10 cellular contexts compared by ENCODE assay signal in the genomic region with DNA sequence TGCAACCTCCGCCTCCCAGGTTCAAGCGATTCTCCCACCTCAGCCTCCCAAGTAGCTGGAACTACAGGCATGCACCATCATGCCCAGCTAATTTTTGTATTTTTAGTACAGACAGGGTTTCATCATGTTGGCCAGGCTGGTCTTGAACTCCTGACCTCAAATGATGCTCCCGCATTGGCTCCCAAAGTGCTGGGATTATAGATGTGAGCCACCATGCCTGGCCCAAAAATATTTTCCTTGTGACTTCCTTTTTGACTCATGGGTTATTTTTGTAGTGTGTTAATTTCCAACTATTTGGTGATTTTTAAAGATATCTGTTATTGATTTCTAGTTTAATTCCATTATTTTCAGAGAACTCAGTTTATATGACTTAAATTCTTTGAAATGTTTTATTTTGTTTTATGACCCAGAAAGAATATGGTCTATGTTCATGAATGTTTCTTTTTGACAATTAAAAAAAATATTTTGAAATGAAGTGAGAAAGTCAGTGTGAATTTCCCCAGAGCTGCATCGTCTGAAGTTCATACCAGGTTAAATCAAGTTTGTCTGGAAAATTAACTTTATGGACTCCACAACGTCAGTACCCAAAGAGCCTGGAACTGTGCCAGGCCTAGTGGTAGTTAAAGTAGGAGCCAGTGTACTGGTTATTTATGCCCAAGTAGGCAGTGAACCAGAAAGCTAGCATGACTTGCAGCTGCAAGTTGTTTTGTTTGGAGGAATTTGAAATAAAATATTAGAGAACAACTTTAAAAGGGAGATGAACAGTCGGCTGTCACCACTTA. TPM values are rescaled to one million over a fixed set of nuclear protein-coding genes. Genes with fewer than 3 reads are reported as not detected.
DNase-seq lines count a peak whose midpoint lies in the region; ATAC-seq and TF ChIP-seq lines count a peak whose summit lies in the region.
"Had no signal": no experiment of that assay in that cellular context is flagged by ENCODE, and none has a peak within 500 bp of the region (broad histone marks: within the 10 kb centered on the region; RNA-seq: fewer than 3 reads in every experiment).

No MANE protein-coding gene starts in this region.

- H3K9me3 Mint-ChIP-seq in GM23338: no peaks in the 10 kb centered on the region
- H3K9me3 Mint-ChIP-seq: activated T-helper 17 cell treated with anti-CD3 and anti-CD28 coated beads, Interleukin-2, amount 50 U/mL, for 72 hours had no signal

- no peak for ATAC-seq in mucosa of descending colon
- ATAC-seq in GM23338: no peak
- ATAC-seq in HG02588 (IDR thresholded peaks at IDR 0.05; ENCODE audit: unreplicated experiment): no peak
- ATAC-seq: activated T-helper 17 cell treated with anti-CD3 and anti-CD28 coated beads, Interleukin-2, amount 50 U/mL, for 72 hours had no signal

- TF ChIP-seq CTCF in AG10803 (conservative IDR thresholded peaks at IDR 0.05; ENCODE audit: low read length) (no peak), LNCaP clone FGC (IDR thresholded peaks at IDR 0.05; ENCODE audit: control insufficient read depth, extremely low read depth, insufficient read depth) (no peak), mucosa of descending colon (IDR thresholded peaks at IDR 0.05) (no peak), GM23338 (conservative IDR thresholded peaks at IDR 0.05; ENCODE audit: low read depth in 2 of 2) (no peak), MM.1S (IDR thresholded peaks at IDR 0.05; ENCODE audit: low read length) (no peak)

- H2AFZ ChIP-seq in GM23338: no peak overlapping the region
- no peak overlapping the region for H2AFZ ChIP-seq in MM.1S (ENCODE audit: low read length)

- H3K79me2 ChIP-seq in GM23338 (replicated peaks; ENCODE audit: insufficient read depth) (no peaks in the 10 kb centered on the region), MM.1S (ENCODE audit: low read length) (no peaks in the 10 kb centered on the region)

- H3K9me3 ChIP-seq in mucosa of descending colon (no peaks in the 10 kb centered on the region), MM.1S (replicated peaks; ENCODE audit: insufficient read depth, low read length) (no peaks in the 10 kb centered on the region)

- no peak overlapping the region for H3K9ac ChIP-seq in MM.1S (ENCODE audit: low read length)

- DNase-seq in AG10803 (ENCODE audit: low read depth) (peak; percentile 63), LNCaP clone FGC (ENCODE audit: low read depth) (peak; percentile 92), astrocyte of the hippocampus (ENCODE audit: low read depth, low spot score) (peak; percentile 57), mucosa of descending colon (peak in 2 of 3 donors; percentile 45 to 90), HuH-7 (ENCODE audit: low spot score) (no peak), GM23338 (ENCODE audit: low spot score) (no peak), MM.1S (no peak)

- H3K4me1 ChIP-seq in mucosa of descending colon (ENCODE audit: low read depth): peaks cover 5% of the 10 kb centered on the region
- peaks cover 18% of the 10 kb centered on the region for H3K4me1 ChIP-seq in GM23338 (ENCODE audit: insufficient read depth)
- H3K4me1 ChIP-seq in MM.1S (ENCODE audit: low read length): no peaks in the 10 kb centered on the region

- H3K36me3 Mint-ChIP-seq in GM23338 (ENCODE audit: low read depth): peaks cover 2% of the 10 kb centered on the region; the same call in 1 of the 3 replicates

- H3K4me2 ChIP-seq in GM23338 (no peak overlapping the region), MM.1S (ENCODE audit: low read depth, low read length) (no peak overlapping the region)

- H3K4me3 Mint-ChIP-seq in GM23338: no peak overlapping the region
- H3K4me3 Mint-ChIP-seq: activated T-helper 17 cell treated with anti-CD3 and anti-CD28 coated beads, Interleukin-2, amount 50 U/mL, for 72 hours had no signal

- H3K27me3 ChIP-seq in GM23338 (ENCODE audit: insufficient read depth): peaks cover 36% of the 10 kb centered on the region
- H3K27me3 ChIP-seq in MM.1S (replicated peaks; ENCODE audit: insufficient read depth, low read length): no peaks in the 10 kb centered on the region

- H3K27me3 Mint-ChIP-seq in GM23338 (ENCODE audit: insufficient read depth, low read depth, poor library complexity): peaks cover 25% of the 10 kb centered on the region
- H3K27me3 Mint-ChIP-seq: activated T-helper 17 cell treated with anti-CD3 and anti-CD28 coated beads, Interleukin-2, amount 50 U/mL, for 72 hours had no signal

- H3F3A ChIP-seq in GM23338 (replicated peaks; ENCODE audit: low read depth) (peaks cover 13% of the 10 kb centered on the region; the same call in 1 of the 2 replicates), MM.1S (ENCODE audit: insufficient read depth, low read length) (no peaks in the 10 kb centered on the region)

- H3K36me3 ChIP-seq in mucosa of descending colon (ENCODE audit: low read depth): no peaks in the 10 kb centered on the region
- no peaks in the 10 kb centered on the region for H3K36me3 ChIP-seq in GM23338 (ENCODE audit: insufficient read depth)
- H3K36me3 ChIP-seq in MM.1S (replicated peaks; ENCODE audit: insufficient read depth, low read length): no peaks in the 10 kb centered on the region

- intact Hi-C loops in mucosa of descending colon (cut with DNase I, micrococcal nuclease): loop anchor here (10.0 kb wide), 2 partner anchors 55 to 85 kb away; a partner anchor contains a TSS

- H3K4me1 Mint-ChIP-seq in GM23338: peaks cover 23% of the 10 kb centered on the region

- H3K4me3 ChIP-seq in AG10803 (ENCODE audit: low read length) (no peak overlapping the region), LNCaP clone FGC (ENCODE audit: low read depth, low read length) (no peak overlapping the region), mucosa of descending colon (no peak overlapping the region), GM23338 (no peak overlapping the region), MM.1S (ENCODE audit: low read length) (no peak overlapping the region)
- H3K4me3 ChIP-seq: lung had no signal

- H4K20me1 ChIP-seq in GM23338 (replicated peaks; ENCODE audit: insufficient read depth): no peaks in the 10 kb centered on the region
- H4K20me1 ChIP-seq in MM.1S (ENCODE audit: insufficient read depth, low read length): no peaks in the 10 kb centered on the region

- H3K9me2 ChIP-seq in GM23338 (ENCODE audit: insufficient read depth): no peaks in the 10 kb centered on the region
- H3K9me2 ChIP-seq in MM.1S (replicated peaks; ENCODE audit: insufficient read depth, low read length): no peaks in the 10 kb centered on the region

- no peak overlapping the region for H3K27ac Mint-ChIP-seq in GM23338
- H3K27ac Mint-ChIP-seq: activated T-helper 17 cell treated with anti-CD3 and anti-CD28 coated beads, Interleukin-2, amount 50 U/mL, for 72 hours had no signal

- no peak overlapping the region for H3K27ac ChIP-seq in GM23338 (ENCODE audit: low read depth)
- H3K27ac ChIP-seq in MM.1S (ENCODE audit: low read length): no peak overlapping the region

TF ChIP-seq in GM23338, 12 proteins besides CTCF, POLR2A, EP300 and RAD21 (continues in another document):
- TF ChIP-seq, protein P1, sequence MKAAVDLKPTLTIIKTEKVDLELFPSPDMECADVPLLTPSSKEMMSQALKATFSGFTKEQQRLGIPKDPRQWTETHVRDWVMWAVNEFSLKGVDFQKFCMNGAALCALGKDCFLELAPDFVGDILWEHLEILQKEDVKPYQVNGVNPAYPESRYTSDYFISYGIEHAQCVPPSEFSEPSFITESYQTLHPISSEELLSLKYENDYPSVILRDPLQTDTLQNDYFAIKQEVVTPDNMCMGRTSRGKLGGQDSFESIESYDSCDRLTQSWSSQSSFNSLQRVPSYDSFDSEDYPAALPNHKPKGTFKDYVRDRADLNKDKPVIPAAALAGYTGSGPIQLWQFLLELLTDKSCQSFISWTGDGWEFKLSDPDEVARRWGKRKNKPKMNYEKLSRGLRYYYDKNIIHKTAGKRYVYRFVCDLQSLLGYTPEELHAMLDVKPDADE (IDR thresholded peaks at IDR 0.05): no peak
- TF ChIP-seq EZH2phosphoT487 (IDR thresholded peaks at IDR 0.05; ENCODE audit: unreplicated experiment): no peak
- TF ChIP-seq JUNB (IDR thresholded peaks at IDR 0.05; ENCODE audit: unreplicated experiment): no peak
- no peak for TF ChIP-seq ZNF114 (CRISPR knock-in tag; IDR thresholded peaks at IDR 0.05)
- no peak for TF ChIP-seq ZNF331 (CRISPR knock-in tag; IDR thresholded peaks at IDR 0.05; ENCODE audit: low read depth)
- TF ChIP-seq STAT1 (IDR thresholded peaks at IDR 0.05; ENCODE audit: unreplicated experiment): no peak

RNA-seq across cellular contexts. Expression of a gene that starts 2.8 kb away (rescaled TPM):
- 10 to 100 TPM; 31.0 to 70.4 (median 53.5) TPM for total RNA-seq in mucosa of descending colon
- 0.19 and 0.52 TPM in 2 replicates for total RNA-seq in GM23338 (2014; rRNA removed; shearing (Covaris generic))
- 0.52 and 0.56 TPM in 2 replicates for polyA plus RNA-seq in GM23338 (2016; fragmentation: Nextera tagmentation; extraction: Ambion mirVana)

Comparison
In these comparisons a context has a peak if more than half of its experiments do, and no peak if none do; other contexts are left out.
1. DNase-seq: peak in AG10803 (single experiment), LNCaP clone FGC (single experiment), astrocyte of the hippocampus (single experiment) and mucosa of descending colon (2 of 3); none in HuH-7 (single experiment), GM23338 (single experiment) and MM.1S (single experiment).
2. RNA of a gene that starts 2.8 kb away (total RNA-seq): 31.0 to 70.4 TPM in mucosa of descending colon; 0.19 to 0.52 TPM in GM23338; every median in the first group is over 10 times any median in the second.